Comparison of ENCODE assay signal across 27 cellular contexts in the genomic region with DNA sequence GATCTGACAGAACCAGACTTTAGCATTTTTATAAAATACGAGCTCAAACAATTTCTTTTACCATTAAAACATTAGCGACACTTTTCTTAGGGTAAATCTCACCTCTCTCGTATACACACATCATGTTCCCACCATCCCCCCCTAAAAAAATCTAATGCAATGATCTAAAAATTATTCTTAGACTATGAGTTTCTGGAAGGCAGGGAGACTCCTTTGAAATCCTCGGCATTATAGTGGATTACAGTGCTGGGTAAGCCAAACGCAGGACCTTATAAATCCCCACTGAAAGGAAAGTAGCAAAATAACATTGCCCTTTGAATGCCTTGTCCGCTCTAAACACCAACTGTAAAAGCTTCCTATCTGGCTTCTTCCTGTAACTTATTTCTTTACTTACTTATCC.
"Had no signal": no experiment of that assay in that cellular context is flagged by ENCODE, and none has a peak within 500 bp of the region (broad histone marks: within the 10 kb centered on the region; RNA-seq: fewer than 3 reads in every experiment).

No MANE protein-coding gene starts in this region.

- ATAC-seq: activated CD4-positive, CD25-positive, alpha-beta regulatory T cell treated with anti-CD3 and anti-CD28 coated beads, Interleukin-2, amount 50 U/mL, for 24 hours; activated CD8-positive, alpha-beta T cell treated with anti-CD3 and anti-CD28 coated beads for 36 hours; activated T-cell treated with anti-CD3 and anti-CD28 coated beads, Interleukin-2, amount 50 U/mL, for 4 hours; activated T-helper 17 cell treated with anti-CD3 and anti-CD28 coated beads, Interleukin-2, amount 50 U/mL, for 72 hours; effector memory CD8-positive, alpha-beta T cell; gastroesophageal sphincter had no signal

- H3K4me1 Mint-ChIP-seq: activated B cell treated with CpG ODN at 0.5 μM for 24 hours; activated T-helper 17 cell treated with anti-CD3 and anti-CD28 coated beads, Interleukin-2, amount 50 U/mL, for 72 hours; central memory CD8-positive, alpha-beta T cell had no signal

- DNase-seq: activated B cell treated with CpG ODN at 0.5 μM for 24 hours; activated CD4-positive, alpha-beta T cell treated with anti-CD3 and anti-CD28 coated beads for 48 hours; activated CD4-positive, alpha-beta T cell treated with anti-CD3 and anti-CD28 coated beads, Interleukin-2, amount 50 U/mL, for 1 hour; activated CD4-positive, alpha-beta T cell treated with anti-CD3 and anti-CD28 coated beads, Interleukin-2, amount 50 U/mL, for 48 hours; activated CD8-positive, alpha-beta memory T cell treated with anti-CD3 and anti-CD28 coated beads for 24 hours; activated CD8-positive, alpha-beta T cell treated with anti-CD3 and anti-CD28 coated beads for 36 hours; activated effector memory CD4-positive, alpha-beta T cell treated with Interleukin-2 at 50 U/mL for 16 hours; activated gamma-delta T cell treated with Interleukin-2 at 50 U/mL for 16 hours; activated naive CD4-positive, alpha-beta T cell treated with anti-CD3 and anti-CD28 coated beads, Interleukin-2, amount 50 U/mL, for 16 hours; activated naive CD4-positive, alpha-beta T cell treated with Interleukin-2 at 50 U/mL for 16 hours; activated T-cell treated with anti-CD3 and anti-CD28 coated beads, Interleukin-2, amount 50 U/mL, for 4 hours; amniotic stem cell; anterior cingulate cortex; brain microvascular endothelial cell; cortex of kidney; dermis blood vessel endothelial cell; effector CD4-positive, alpha-beta T cell; effector memory CD8-positive, alpha-beta T cell; esophagus squamous epithelium; foreskin melanocyte; T-helper 2 cell had no signal

- H3K4me3 ChIP-seq: esophagus squamous epithelium, gastroesophageal sphincter had no signal

- H3K4me3 Mint-ChIP-seq: activated B cell treated with CpG ODN at 0.5 μM for 24 hours; activated CD8-positive, alpha-beta T cell treated with anti-CD3 and anti-CD28 coated beads for 36 hours; activated naive CD8-positive, alpha-beta T cell; activated T-cell treated with anti-CD3 and anti-CD28 coated beads, Interleukin-2, amount 50 U/mL, for 4 hours; activated T-helper 17 cell treated with anti-CD3 and anti-CD28 coated beads, Interleukin-2, amount 50 U/mL, for 72 hours; central memory CD8-positive, alpha-beta T cell; effector memory CD8-positive, alpha-beta T cell had no signal

- H3K27ac ChIP-seq: brain microvascular endothelial cell, epithelial cell of prostate, esophagus squamous epithelium, gastroesophageal sphincter had no signal

- H3K9me3 ChIP-seq: esophagus squamous epithelium, gastroesophageal sphincter had no signal

- H3K27me3 ChIP-seq: brain microvascular endothelial cell, esophagus squamous epithelium, gastroesophageal sphincter had no signal

- H3K27me3 Mint-ChIP-seq: activated B cell treated with CpG ODN at 0.5 μM for 24 hours; activated CD8-positive, alpha-beta T cell treated with anti-CD3 and anti-CD28 coated beads for 36 hours; activated naive CD8-positive, alpha-beta T cell; activated T-helper 17 cell treated with anti-CD3 and anti-CD28 coated beads, Interleukin-2, amount 50 U/mL, for 72 hours; central memory CD8-positive, alpha-beta T cell; effector memory CD8-positive, alpha-beta T cell had no signal

- H3K27ac Mint-ChIP-seq: activated B cell treated with CpG ODN at 0.5 μM for 24 hours; activated CD8-positive, alpha-beta T cell treated with anti-CD3 and anti-CD28 coated beads for 36 hours; activated naive CD8-positive, alpha-beta T cell; activated T-helper 17 cell treated with anti-CD3 and anti-CD28 coated beads, Interleukin-2, amount 50 U/mL, for 72 hours; effector memory CD8-positive, alpha-beta T cell had no signal

- H3K9me3 Mint-ChIP-seq: activated B cell treated with CpG ODN at 0.5 μM for 24 hours; activated CD8-positive, alpha-beta T cell treated with anti-CD3 and anti-CD28 coated beads for 36 hours; activated T-cell treated with anti-CD3 and anti-CD28 coated beads, Interleukin-2, amount 50 U/mL, for 4 hours; activated T-helper 17 cell treated with anti-CD3 and anti-CD28 coated beads, Interleukin-2, amount 50 U/mL, for 72 hours; central memory CD8-positive, alpha-beta T cell; effector memory CD8-positive, alpha-beta T cell had no signal
